ENCODE assay signal across 7 cellular contexts in genomic region chr22:50271519-50271970, GRCh38. TPM values are rescaled to one million over a fixed set of nuclear protein-coding genes. Genes with fewer than 3 reads are reported as not detected.
DNase-seq lines count a peak whose midpoint lies in the region; ATAC-seq and TF ChIP-seq lines count a peak whose summit lies in the region.

No MANE protein-coding gene starts in this region.

- peaks cover 14% of the 10 kb centered on the region for H3K36me3 Mint-ChIP-seq in WTC11

- peak; percentile 41 for TF ChIP-seq CTCF in GM10266 (IDR thresholded peaks at IDR 0.05; ENCODE audit: control insufficient read depth, insufficient read depth, low read depth, missing control alignments)
- no peak for TF ChIP-seq CTCF in NB4 (IDR thresholded peaks at IDR 0.05; ENCODE audit: low read depth, low read length)
- no peak for TF ChIP-seq CTCF in WTC11 (IDR thresholded peaks at IDR 0.05)

- POLR2A ChIA-PET in WTC11 (lab: Charles Lee) = interaction anchor here (1.9 kb wide), 1 partner anchor 20 kb away, joined by 7 read pairs; the partner anchor contains the start of gene HDAC10

- CTCF ChIA-PET in WTC11 (lab: Charles Lee) = interaction anchor here (0.5 to 3.4 kb wide), 19 partner anchors 9 to 254 kb away, joined by 3 to 21 read pairs (median 4); partner anchors contain the start of genes HDAC10, MAPK12 and SCO2

- H3K9me3 Mint-ChIP-seq in WTC11 = no peaks in the 10 kb centered on the region

- ATAC-seq in WTC11 (peak; percentile 48), GM21723 (IDR thresholded peaks at IDR 0.05; ENCODE audit: unreplicated experiment) (no peak)
- ATAC-seq in stimulated activated naive CD8-positive, alpha-beta T cell treated with anti-CD3 and anti-CD28 coated beads, Interleukin-15, Interleukin-2, amounts not matched to agents 100 U/mL and 50 U/mL, for 24 hours = peak; percentile 25

- H3K27ac Mint-ChIP-seq in WTC11 = no peak overlapping the region

- no peak overlapping the region for H3K4me3 ChIP-seq in NB4 (ENCODE audit: low read depth, low read length)

- no peaks in the 10 kb centered on the region for H3K4me1 Mint-ChIP-seq in WTC11

- H3K4me3 Mint-ChIP-seq in WTC11 = no peak overlapping the region

- DNase-seq in GM10266 (ENCODE audit: extremely low spot score) (peak; percentile 92), NB4 (ENCODE audit: low read depth) (peak; percentile 77), WTC11 (ENCODE audit: low spot score) (peak; percentile 76), dermis blood vessel endothelial cell (peak; percentile 71), lung microvascular endothelial cell (ENCODE audit: low read depth in 2 of 2) (peak; percentile 59 to 79)
- peak; percentile 75 for DNase-seq in stimulated activated naive CD8-positive, alpha-beta T cell treated with anti-CD3 and anti-CD28 coated beads, Interleukin-15, Interleukin-2, amounts not matched to agents 100 U/mL and 50 U/mL, for 24 hours

- peaks cover 42% of the 10 kb centered on the region for H3K27me3 Mint-ChIP-seq in WTC11 (ENCODE audit: low read depth)

- no peak for TF ChIP-seq POLR2A in NB4 (IDR thresholded peaks at IDR 0.05; ENCODE audit: extremely low read depth, insufficient read length)

TF ChIP-seq in WTC11, 78 proteins besides CTCF, POLR2A, EP300 and RAD21:
- TF ChIP-seq USF1 (CRISPR knock-in tag; IDR thresholded peaks at IDR 0.05) (no peak), SP1 (CRISPR knock-in tag; conservative IDR thresholded peaks at IDR 0.05) (0 out of 2 replicates have a peak, but pooled peaks have one; percentile 46)

RNA-seq across cellular contexts. Expression of gene MAPK11, which starts 1.4 kb away (rescaled TPM):
- 1.4 to 2.3 TPM (median 1.9 TPM) in 3 replicates for total RNA-seq in WTC11 (2021)
- 21.4 and 41.7 TPM in 2 replicates for total RNA-seq in dermis blood vessel endothelial cell
- 16.3 and 21.8 TPM in 2 replicates for total RNA-seq in lung microvascular endothelial cell

RNA-seq across cellular contexts. Expression of gene MAPK12, which starts 10.1 kb away (rescaled TPM):
- total RNA-seq in WTC11 (2021) (26.9 to 31.0 TPM (median 28.8 TPM) in 3 replicates), dermis blood vessel endothelial cell (73.4 and 118 TPM in 2 replicates), lung microvascular endothelial cell (37.0 and 53.6 TPM in 2 replicates)

RNA-seq across cellular contexts. Expression of gene HDAC10, which starts 20.5 kb away (rescaled TPM):
- 31.9 to 40.9 TPM (median 38.2 TPM) in 3 replicates for total RNA-seq in WTC11 (2021)
- 35.2 and 39.5 TPM in 2 replicates for total RNA-seq in dermis blood vessel endothelial cell
- 9.4 and 11.3 TPM in 2 replicates for total RNA-seq in lung microvascular endothelial cell

RNA-seq across cellular contexts. Expression of gene TUBGCP6, which starts 26.7 kb away (rescaled TPM):
- total RNA-seq in WTC11 (2021) (36.3 to 45.4 TPM (median 40.8 TPM) in 3 replicates), dermis blood vessel endothelial cell (28.5 and 38.1 TPM in 2 replicates), lung microvascular endothelial cell (11.8 and 21.2 TPM in 2 replicates)

RNA-seq across cellular contexts. Expression of gene PLXNB2, which starts 35.9 kb away (rescaled TPM):
- total RNA-seq in WTC11 (2021) (110 to 113 TPM (median 111 TPM) in 3 replicates), dermis blood vessel endothelial cell (96.1 and 135 TPM in 2 replicates), lung microvascular endothelial cell (47.3 and 55.2 TPM in 2 replicates)
